14 cellular contexts compared by ENCODE assay signal in the genomic region with DNA sequence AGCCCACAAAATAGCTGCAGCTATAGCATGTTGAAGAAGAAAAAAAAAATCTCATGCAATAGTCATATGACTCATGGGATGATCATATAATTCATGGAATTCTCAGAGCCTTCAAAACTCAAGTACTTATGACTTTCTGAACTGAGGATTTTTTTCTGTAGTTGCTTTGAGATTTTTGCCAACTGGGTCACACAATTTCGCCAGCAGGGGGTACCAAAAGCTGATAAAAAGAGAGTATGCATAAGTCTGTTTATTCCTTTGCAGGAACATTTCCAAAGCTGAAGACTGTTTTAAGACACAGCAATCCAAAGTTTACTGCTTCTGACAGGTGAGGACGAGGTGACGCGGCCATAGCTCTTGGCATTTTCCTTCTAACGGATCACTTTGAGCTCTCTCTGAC.
A peak's percentile ranks its signal among the peaks of the same experiment; 100 is the strongest.
DNase-seq lines count a peak whose midpoint lies in the region; ATAC-seq and TF ChIP-seq lines count a peak whose summit lies in the region.
"Had no signal": no experiment of that assay in that cellular context is flagged by ENCODE, and none has a peak within 500 bp of the region (broad histone marks: within the 10 kb centered on the region; RNA-seq: fewer than 3 reads in every experiment).

No MANE protein-coding gene starts in this region.

- DNase-seq in heart right ventricle = peak in 1 of 2 donors; percentile 19
- DNase-seq in right atrium auricular region (ENCODE audit: low spot score) = no peak
- peak; percentile 12 for DNase-seq in NCI-H774 (lab: John Stamatoyannopoulos, UW)
- peak; percentile 8 to 43 for DNase-seq in hippocampal formation (lab: John Stamatoyannopoulos, UW)
- DNase-seq in upper lobe of left lung = no peak
- no peak for DNase-seq in ecto neural progenitor cell (ENCODE audit: low spot score)
- DNase-seq in naive thymus-derived CD8-positive, alpha-beta T cell = no peak
- no peak for DNase-seq in NCI-H2107 (lab: John Stamatoyannopoulos, UW)
- DNase-seq: effector memory CD8-positive, alpha-beta T cell; NCI-H2171; stimulated activated naive B cell treated with anti-CD40 and anti-IgM and Interleukin-4, amounts not matched to agents 10 μg/mL and 1 μg/mL and 100 μg/mL, for 72 hours; T-cell had no signal

- H3K9me3 ChIP-seq in heart right ventricle (no peaks in the 10 kb centered on the region), right atrium auricular region (no peaks in the 10 kb centered on the region), upper lobe of left lung (no peaks in the 10 kb centered on the region)
- H3K9me3 ChIP-seq: BLaER1 treated with 17β-estradiol and CSF1 and Interleukin-3, amounts not matched to agents 10 nM and 100 nM had no signal

- ATAC-seq in heart right ventricle (no peak), upper lobe of left lung (ENCODE audit: low FRiP score in 2 of 2) (no peak)
- ATAC-seq in naive thymus-derived CD8-positive, alpha-beta T cell = no peak
- ATAC-seq: effector memory CD8-positive, alpha-beta T cell; stimulated activated naive B cell treated with anti-CD40 and anti-IgM and Interleukin-4, amounts not matched to agents 10 μg/mL and 1 μg/mL and 100 μg/mL, for 72 hours; T-cell had no signal

- peaks cover 1 to 16% (median 3%) of the 10 kb centered on the region in 5 donors for H3K27me3 Mint-ChIP-seq in naive thymus-derived CD8-positive, alpha-beta T cell
- H3K27me3 Mint-ChIP-seq: effector memory CD8-positive, alpha-beta T cell; stimulated activated naive B cell treated with anti-CD40 and anti-IgM and Interleukin-4, amounts not matched to agents 10 μg/mL and 1 μg/mL and 100 μg/mL, for 72 hours; T-cell had no signal

- H3K4me1 ChIP-seq in heart right ventricle (peaks cover 0 to 9% (median 0%) of the 10 kb centered on the region in 9 donors), right atrium auricular region (no peaks in the 10 kb centered on the region), upper lobe of left lung (no peaks in the 10 kb centered on the region)

- H3K4me3 ChIP-seq in heart right ventricle = no peak overlapping the region
- H3K4me3 ChIP-seq in right atrium auricular region = no peak overlapping the region
- no peak overlapping the region for H3K4me3 ChIP-seq in upper lobe of left lung
- H3K4me3 ChIP-seq: BLaER1 treated with 17β-estradiol and CSF1 and Interleukin-3, amounts not matched to agents 10 nM and 100 nM had no signal

- TF ChIP-seq CTCF in heart right ventricle (IDR thresholded peaks at IDR 0.05) (peak; percentile 14 to 64 (median 46)), right atrium auricular region (IDR thresholded peaks at IDR 0.05) (peak in 1 of 2 donors; percentile 58), upper lobe of left lung (IDR thresholded peaks at IDR 0.05) (peak in 4 of 6 experiments; percentile 9 to 33 (median 28))

- H3K27me3 ChIP-seq in heart right ventricle (no peaks in the 10 kb centered on the region), right atrium auricular region (no peaks in the 10 kb centered on the region), upper lobe of left lung (no peaks in the 10 kb centered on the region)
- H3K27me3 ChIP-seq: BLaER1 treated with 17β-estradiol and CSF1 and Interleukin-3, amounts not matched to agents 10 nM and 100 nM had no signal

- POLR2A ChIA-PET in naive thymus-derived CD8-positive, alpha-beta T cell (lab: Charles Lee) = no interaction called here

- no peak overlapping the region for H3K4me3 Mint-ChIP-seq in naive thymus-derived CD8-positive, alpha-beta T cell
- H3K4me3 Mint-ChIP-seq: effector memory CD8-positive, alpha-beta T cell; stimulated activated naive B cell treated with anti-CD40 and anti-IgM and Interleukin-4, amounts not matched to agents 10 μg/mL and 1 μg/mL and 100 μg/mL, for 72 hours; T-cell had no signal

- TF ChIP-seq POLR2A in upper lobe of left lung (IDR thresholded peaks at IDR 0.05) = no peak

- H3K27ac ChIP-seq in heart right ventricle (no peak overlapping the region), right atrium auricular region (no peak overlapping the region), upper lobe of left lung (no peak overlapping the region)
- H3K27ac ChIP-seq: BLaER1 treated with 17β-estradiol and CSF1 and Interleukin-3, amounts not matched to agents 10 nM and 100 nM; HL-60 had no signal

- H3K4me1 Mint-ChIP-seq in naive thymus-derived CD8-positive, alpha-beta T cell = no peaks in the 10 kb centered on the region
- H3K4me1 Mint-ChIP-seq: stimulated activated naive B cell treated with anti-CD40 and anti-IgM and Interleukin-4, amounts not matched to agents 10 μg/mL and 1 μg/mL and 100 μg/mL, for 72 hours; T-cell had no signal

- peaks cover 0 to 15% (median 4%) of the 10 kb centered on the region in 9 donors for H3K9me3 Mint-ChIP-seq in naive thymus-derived CD8-positive, alpha-beta T cell

- no peak overlapping the region for H3K27ac Mint-ChIP-seq in naive thymus-derived CD8-positive, alpha-beta T cell
- H3K27ac Mint-ChIP-seq: effector memory CD8-positive, alpha-beta T cell; stimulated activated naive B cell treated with anti-CD40 and anti-IgM and Interleukin-4, amounts not matched to agents 10 μg/mL and 1 μg/mL and 100 μg/mL, for 72 hours; T-cell had no signal

- intact Hi-C loops in heart right ventricle (cut with DNase I) = loop anchor here in 6 of 10 donors (2.0 to 10.0 kb wide), 4 partner anchors 327 to 983 kb away; partner anchors contain the start of gene PTPRT (in 4 of the 6)

- TF ChIP-seq EP300 in upper lobe of left lung (IDR thresholded peaks at IDR 0.05) = no peak

- WGBS in heart right ventricle, 2 donors = 53 to 57% methylated on average over 5 of the region's 5 CpGs
- 45 to 46% methylated on average over 5 of the region's 5 CpGs for WGBS in upper lobe of left lung, 2 donors

- no peaks in the 10 kb centered on the region for H3K36me3 ChIP-seq in heart right ventricle
- no peaks in the 10 kb centered on the region for H3K36me3 ChIP-seq in right atrium auricular region
- no peaks in the 10 kb centered on the region for H3K36me3 ChIP-seq in upper lobe of left lung
- H3K36me3 ChIP-seq: BLaER1 treated with 17β-estradiol and CSF1 and Interleukin-3, amounts not matched to agents 10 nM and 100 nM had no signal

- no peaks in the 10 kb centered on the region for H3K36me3 Mint-ChIP-seq in naive thymus-derived CD8-positive, alpha-beta T cell
- H3K36me3 Mint-ChIP-seq: stimulated activated naive B cell treated with anti-CD40 and anti-IgM and Interleukin-4, amounts not matched to agents 10 μg/mL and 1 μg/mL and 100 μg/mL, for 72 hours; T-cell had no signal

Comparison
In these comparisons a context has a peak if more than half of its experiments do, and no peak if none do; other contexts are left out.
1. DNase-seq: peak in NCI-H774 (single experiment) and hippocampal formation (2 of 2); none in right atrium auricular region (single experiment), upper lobe of left lung (0 of 2), ecto neural progenitor cell (single experiment), naive thymus-derived CD8-positive, alpha-beta T cell (0 of 10) and NCI-H2107 (single experiment).